In the genomic region with DNA sequence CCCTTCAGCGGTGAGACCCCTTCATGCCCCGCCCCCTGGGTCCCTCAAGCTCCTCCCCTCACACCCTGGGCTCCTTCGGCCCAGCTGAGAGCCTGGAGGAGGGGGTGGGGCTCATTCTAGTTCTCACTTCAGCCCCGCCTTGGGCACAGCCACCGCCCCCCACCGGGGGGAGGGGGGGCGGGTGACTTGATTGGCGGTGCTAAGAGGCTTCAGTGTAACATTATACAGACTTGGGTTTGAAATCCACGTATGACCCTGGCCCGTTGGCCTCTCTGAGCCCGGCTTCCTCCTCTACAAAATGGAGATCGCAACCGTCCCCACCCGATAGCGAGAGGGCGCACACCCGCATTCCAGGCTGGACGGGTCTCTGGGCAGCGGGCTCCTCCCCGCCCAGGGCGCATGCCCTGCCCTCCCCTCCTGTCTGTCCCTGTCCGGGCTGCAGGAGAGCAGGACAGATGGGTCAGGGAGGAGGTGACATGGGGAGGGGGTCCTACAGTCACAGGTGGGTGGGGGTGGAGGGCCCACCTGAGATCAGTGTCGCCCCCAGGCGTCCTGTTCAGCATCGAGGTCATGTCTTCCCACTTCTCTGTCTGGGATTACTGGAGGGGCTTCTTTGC, we compare ENCODE assay signal across 8 cellular contexts. TPM values are rescaled to one million over a fixed set of nuclear protein-coding genes. Genes with fewer than 3 reads are reported as not detected.
DNase-seq lines count a peak whose midpoint lies in the region; ATAC-seq, FAIRE-seq and TF ChIP-seq lines count a peak whose summit lies in the region.

No MANE protein-coding gene starts in this region.

- no peaks in the 10 kb centered on the region for H3K27me3 ChIP-seq in pancreas

- peaks cover 0 to 4% (median 3%) of the 10 kb centered on the region in 3 donors for H3K4me1 ChIP-seq in pancreas

- H3K4me3 ChIP-seq in pancreas, result peak overlapping the region in 2 of 4 donors; percentile 30 to 36

- ATAC-seq in pancreas, result peak; percentile 37 to 69 (median 48)
- ATAC-seq in HG03469 (IDR thresholded peaks at IDR 0.05; ENCODE audit: unreplicated experiment), result no peak

- 6% methylated on average over 23 to 25 of the region's 25 CpGs for WGBS in pancreas, 2 donors

- H3K27ac ChIP-seq in pancreas, result no peak overlapping the region

- FAIRE-seq in pancreas (lab: Jason Lieb, UNC), result no peak

- peak; percentile 77 for DNase-seq in activated effector memory CD4-positive, alpha-beta T cell treated with anti-CD3 and anti-CD28 coated beads, Interleukin-2, amount 50 U/mL, for 16 hours
- no peak for DNase-seq in activated effector memory CD4-positive, alpha-beta T cell treated with Interleukin-2 at 50 U/mL for 16 hours
- DNase-seq in activated CD4-positive, alpha-beta T cell treated with anti-CD3 and anti-CD28 coated beads, Interleukin-2, amount 50 U/mL, for 48 hours, result peak; percentile 17 to 27
- peak; percentile 26 for DNase-seq in fibroblast of the conjunctiva (ENCODE audit: low read depth)
- DNase-seq in pancreas, result peak in 4 of 6 donors; percentile 60 to 78 (median 67)
- DNase-seq in OCI-M2 (lab: John Stamatoyannopoulos, UW; ENCODE audit: unreplicated experiment), result no peak
- DNase-seq in NCI-H1694 treated with DMSO at 0.1 percent for 48 hours (lab: John Stamatoyannopoulos, UW), result no peak

- H3K9me3 ChIP-seq in pancreas, result no peaks in the 10 kb centered on the region

- no peaks in the 10 kb centered on the region for H3K36me3 ChIP-seq in pancreas

- intact Hi-C loops in pancreas (cut with DNase I), result loop anchor here in 1 of 3 donors (10.0 kb wide), 1 partner anchor 244 kb away; the partner anchor contains the start of gene UQCRHL

- no peak for TF ChIP-seq CTCF in pancreas (IDR thresholded peaks at IDR 0.05)

RNA-seq across cellular contexts. Expression of gene CLCNKB, which starts 5.1 kb away (rescaled TPM):
- total RNA-seq in pancreas, result 1 to 10 TPM in 1 of 6 donors, under 1 TPM in 5; 0.54 to 1.6 (median 0.74) TPM
- 1 to 10 TPM; 1.5 to 1.7 TPM for polyA plus RNA-seq in pancreas

RNA-seq across cellular contexts. Expression of gene FAM131C, which starts 24.8 kb away (rescaled TPM):
- total RNA-seq in pancreas, result 1 to 10 TPM in 3 of 6 donors, under 1 TPM in 3; 0.31 to 1.9 (median 1.2) TPM
- polyA plus RNA-seq in pancreas, result 10 to 100 TPM in 1 of 2 donors, 1 to 10 TPM in 1; 5.9 to 13.5 TPM

RNA-seq across cellular contexts. Expression of gene CLCNKA, which starts 26.8 kb away (rescaled TPM):
- total RNA-seq in pancreas, result 1 to 10 TPM in 3 of 6 donors, under 1 TPM in 3; 0.67 to 2.9 (median 1.2) TPM
- 1 to 10 TPM; 5.4 to 9.3 TPM for polyA plus RNA-seq in pancreas

RNA-seq across cellular contexts. Expression of gene HSPB7, which starts 30.8 kb away (rescaled TPM):
- total RNA-seq in pancreas, result 1 to 10 TPM in 3 of 6 donors, under 1 TPM in 3; 0.65 to 4.8 (median 1.3) TPM
- polyA plus RNA-seq in pancreas, result 10 to 100 TPM in 1 of 2 donors, 1 to 10 TPM in 1; 4.1 to 10.9 TPM

RNA-seq across cellular contexts. Expression of gene SRARP, which starts 44.6 kb away (rescaled TPM):
- not detected for total RNA-seq in pancreas
- polyA plus RNA-seq in pancreas, result not detected

Comparison
In these comparisons a context has a peak if more than half of its experiments do, and no peak if none do; other contexts are left out.
1. DNase-seq: peak in activated effector memory CD4-positive, alpha-beta T cell treated with anti-CD3 and anti-CD28 coated beads, Interleukin-2, amount 50 U/mL, for 16 hours (single experiment), activated CD4-positive, alpha-beta T cell treated with anti-CD3 and anti-CD28 coated beads, Interleukin-2, amount 50 U/mL, for 48 hours (2 of 2), fibroblast of the conjunctiva (single experiment) and pancreas (4 of 6); none in activated effector memory CD4-positive, alpha-beta T cell treated with Interleukin-2 at 50 U/mL for 16 hours (single experiment), OCI-M2 (single experiment) and NCI-H1694 treated with DMSO at 0.1 percent for 48 hours (single experiment).